Comparison of ENCODE assay signal across 8 cellular contexts in genomic region chr1:150281758-150282557, GRCh38.
DNase-seq lines count a peak whose midpoint lies in the region; ATAC-seq and TF ChIP-seq lines count a peak whose summit lies in the region.

Gene CIART (plus strand): TSS chr1:150282554. CDS start chr1:150283268, 714 bp downstream.

- H3K4me3 ChIP-seq in HEK293 (ENCODE audit: low read depth, low read length), result peak within 1 kb of the TSS; percentile 28

- POLR2A ChIA-PET in HEK293 (lab: Yijun Ruan, JAX), result interaction anchor here (0.6 to 1.0 kb wide), 5 partner anchors 13 to 93 kb away, joined by 3 to 8 read pairs (median 3); partner anchors contain the start of genes APH1A and CA14

- no peak for TF ChIP-seq CTCF in HEK293 (tag by site-specific recombination; IDR thresholded peaks at IDR 0.05)

- ATAC-seq in GM21515 (IDR thresholded peaks at IDR 0.05; ENCODE audit: unreplicated experiment), result no peak

- H3K9me3 ChIP-seq in HEK293 (ENCODE audit: control insufficient read depth, insufficient read depth, low read depth, low read length), result no peaks in the 10 kb centered on the region

- H3K4me1 ChIP-seq in HEK293 (ENCODE audit: control insufficient read depth, insufficient read depth, low read length), result no peaks in the 10 kb centered on the region

- DNase-seq in CMK (ENCODE audit: low read depth), result peak; percentile 66
- peak; percentile 96 to 98 for DNase-seq in NCI-H1930 (lab: John Stamatoyannopoulos, UW)
- peak; percentile 64 for DNase-seq in UCSD-AML1 (lab: John Stamatoyannopoulos, UW; ENCODE audit: unreplicated experiment)
- DNase-seq in brain pericyte (ENCODE audit: low read depth, low spot score), result peak; percentile 95
- DNase-seq in iPS DF 4.7 (ENCODE audit: extremely low read depth, low spot score), result peak; percentile 98
- DNase-seq in retina, result peak; percentile 92

- CTCF ChIA-PET in HEK293 (lab: Yijun Ruan, JAX), result interaction anchor here (0.6 to 5.8 kb wide), 18 partner anchors 9 to 596 kb away, joined by 3 to 101 read pairs (median 4); partner anchors contain the start of genes APH1A, C1orf54 and CA14

- peaks cover 0 to 3% of the 10 kb centered on the region in 2 experiments; a peak in 1 of 3 replicates for H3K36me3 ChIP-seq in HEK293 (ENCODE audit: control insufficient read depth in 2 of 2, insufficient read depth in 1 of 2, low read length in 2 of 2)

- no peak within 1 kb of the TSS; the same call in 1 of the 2 replicates for H3K27ac ChIP-seq in HEK293 (ENCODE audit: extremely low read depth, low read depth, low read length)

TF ChIP-seq in HEK293, 187 proteins besides CTCF, POLR2A, EP300 and RAD21 (continues in another document):
- TF ChIP-seq KLF10 (tag by site-specific recombination; IDR thresholded peaks at IDR 0.05) (no peak), ZNF24 (tag by site-specific recombination; IDR thresholded peaks at IDR 0.05) (0 out of 2 replicates have a peak, but pooled peaks have one; percentile 18), ZNF175 (tag by site-specific recombination; IDR thresholded peaks at IDR 0.05) (no peak), ZNF580 (tag by site-specific recombination; IDR thresholded peaks at IDR 0.05) (no peak), MYNN (tag by site-specific recombination; IDR thresholded peaks at IDR 0.05; ENCODE audit: borderline replicate concordance) (no peak), ZNF555 (tag by site-specific recombination; conservative IDR thresholded peaks at IDR 0.05) (no peak), SP3 (tag by site-specific recombination; IDR thresholded peaks at IDR 0.05) (peak; percentile 84), ZNF302 (tag by site-specific recombination; IDR thresholded peaks at IDR 0.05; ENCODE audit: low read depth) (no peak), ZBTB17 (tag by site-specific recombination; IDR thresholded peaks at IDR 0.05) (peak; percentile 79), ZSCAN23 (tag by site-specific recombination; IDR thresholded peaks at IDR 0.05) (no peak), ZNF132 (tag by site-specific recombination; IDR thresholded peaks at IDR 0.05; ENCODE audit: borderline replicate concordance) (no peak), ZNF112 (tag by site-specific recombination; IDR thresholded peaks at IDR 0.05) (no peak), PATZ1 (tag by site-specific recombination; IDR thresholded peaks at IDR 0.05) (peak; percentile 57), GLIS1 (tag by site-specific recombination; IDR thresholded peaks at IDR 0.05) (peak; percentile 33), ZNF48 (tag by site-specific recombination; IDR thresholded peaks at IDR 0.05) (no peak), ZNF433 (tag by site-specific recombination; IDR thresholded peaks at IDR 0.05; ENCODE audit: low read depth) (no peak), ZBTB7A (tag by site-specific recombination; IDR thresholded peaks at IDR 0.05; ENCODE audit: low read depth) (no peak), HOXA7 (CRISPR knock-in tag; IDR thresholded peaks at IDR 0.05; ENCODE audit: borderline replicate concordance) (no peak), ZNF837 (tag by site-specific recombination; IDR thresholded peaks at IDR 0.05) (no peak), SCRT2 (tag by site-specific recombination; IDR thresholded peaks at IDR 0.05) (no peak), ZNF513 (tag by site-specific recombination; IDR thresholded peaks at IDR 0.05) (no peak), ZNF366 (tag by site-specific recombination; conservative IDR thresholded peaks at IDR 0.05) (peak; percentile 97), ZNF707 (tag by site-specific recombination; IDR thresholded peaks at IDR 0.05) (no peak), ZNF266 (tag by site-specific recombination; IDR thresholded peaks at IDR 0.05; ENCODE audit: low read depth) (no peak), ZNF645 (tag by site-specific recombination; IDR thresholded peaks at IDR 0.05) (no peak)
- TF ChIP-seq, protein P1, sequence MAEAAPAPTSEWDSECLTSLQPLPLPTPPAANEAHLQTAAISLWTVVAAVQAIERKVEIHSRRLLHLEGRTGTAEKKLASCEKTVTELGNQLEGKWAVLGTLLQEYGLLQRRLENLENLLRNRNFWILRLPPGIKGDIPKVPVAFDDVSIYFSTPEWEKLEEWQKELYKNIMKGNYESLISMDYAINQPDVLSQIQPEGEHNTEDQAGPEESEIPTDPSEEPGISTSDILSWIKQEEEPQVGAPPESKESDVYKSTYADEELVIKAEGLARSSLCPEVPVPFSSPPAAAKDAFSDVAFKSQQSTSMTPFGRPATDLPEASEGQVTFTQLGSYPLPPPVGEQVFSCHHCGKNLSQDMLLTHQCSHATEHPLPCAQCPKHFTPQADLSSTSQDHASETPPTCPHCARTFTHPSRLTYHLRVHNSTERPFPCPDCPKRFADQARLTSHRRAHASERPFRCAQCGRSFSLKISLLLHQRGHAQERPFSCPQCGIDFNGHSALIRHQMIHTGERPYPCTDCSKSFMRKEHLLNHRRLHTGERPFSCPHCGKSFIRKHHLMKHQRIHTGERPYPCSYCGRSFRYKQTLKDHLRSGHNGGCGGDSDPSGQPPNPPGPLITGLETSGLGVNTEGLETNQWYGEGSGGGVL (tag by site-specific recombination; IDR thresholded peaks at IDR 0.05), result no peak; the same call in 1 of the 2 replicates
- TF ChIP-seq, protein P2, sequence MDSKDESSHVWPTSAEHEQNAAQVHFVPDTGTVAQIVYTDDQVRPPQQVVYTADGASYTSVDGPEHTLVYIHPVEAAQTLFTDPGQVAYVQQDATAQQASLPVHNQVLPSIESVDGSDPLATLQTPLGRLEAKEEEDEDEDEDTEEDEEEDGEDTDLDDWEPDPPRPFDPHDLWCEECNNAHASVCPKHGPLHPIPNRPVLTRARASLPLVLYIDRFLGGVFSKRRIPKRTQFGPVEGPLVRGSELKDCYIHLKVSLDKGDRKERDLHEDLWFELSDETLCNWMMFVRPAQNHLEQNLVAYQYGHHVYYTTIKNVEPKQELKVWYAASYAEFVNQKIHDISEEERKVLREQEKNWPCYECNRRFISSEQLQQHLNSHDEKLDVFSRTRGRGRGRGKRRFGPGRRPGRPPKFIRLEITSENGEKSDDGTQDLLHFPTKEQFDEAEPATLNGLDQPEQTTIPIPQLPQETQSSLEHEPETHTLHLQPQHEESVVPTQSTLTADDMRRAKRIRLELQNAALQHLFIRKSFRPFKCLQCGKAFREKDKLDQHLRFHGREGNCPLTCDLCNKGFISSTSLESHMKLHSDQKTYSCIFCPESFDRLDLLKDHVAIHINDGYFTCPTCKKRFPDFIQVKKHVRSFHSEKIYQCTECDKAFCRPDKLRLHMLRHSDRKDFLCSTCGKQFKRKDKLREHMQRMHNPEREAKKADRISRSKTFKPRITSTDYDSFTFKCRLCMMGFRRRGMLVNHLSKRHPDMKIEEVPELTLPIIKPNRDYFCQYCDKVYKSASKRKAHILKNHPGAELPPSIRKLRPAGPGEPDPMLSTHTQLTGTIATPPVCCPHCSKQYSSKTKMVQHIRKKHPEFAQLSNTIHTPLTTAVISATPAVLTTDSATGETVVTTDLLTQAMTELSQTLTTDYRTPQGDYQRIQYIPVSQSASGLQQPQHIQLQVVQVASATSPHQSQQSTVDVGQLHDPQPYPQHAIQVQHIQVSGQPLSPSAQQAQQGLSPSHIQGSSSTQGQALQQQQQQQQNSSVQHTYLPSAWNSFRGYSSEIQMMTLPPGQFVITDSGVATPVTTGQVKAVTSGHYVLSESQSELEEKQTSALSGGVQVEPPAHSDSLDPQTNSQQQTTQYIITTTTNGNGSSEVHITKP (tag by site-specific recombination; IDR thresholded peaks at IDR 0.05), result peak; percentile 88
